Comparison of ENCODE assay signal across 9 cellular contexts in genomic region chr11:8070417-8071101, GRCh38. TPM values are rescaled to one million over a fixed set of nuclear protein-coding genes. Genes with fewer than 3 reads are reported as not detected.
DNase-seq lines count a peak whose midpoint lies in the region; ATAC-seq, FAIRE-seq and TF ChIP-seq lines count a peak whose summit lies in the region.
"Had no signal": no experiment of that assay in that cellular context is flagged by ENCODE, and none has a peak within 500 bp of the region (broad histone marks: within the 10 kb centered on the region; RNA-seq: fewer than 3 reads in every experiment).

No MANE protein-coding gene starts in this region.

- H3K4me1 ChIP-seq in GM12878 (ENCODE audit: control insufficient read depth, insufficient read depth, low read length) = no peaks in the 10 kb centered on the region

- peak; percentile 56 for TF ChIP-seq CTCF in activated CD8-positive, alpha-beta T cell treated with anti-CD3 and anti-CD28 coated beads for 36 hours (IDR thresholded peaks at IDR 0.05)
- peak; percentile 12 to 37 (median 34); a peak in 3 of 6 replicates for TF ChIP-seq CTCF in GM12878 (IDR thresholded peaks at IDR 0.05 in 2 of 3, conservative IDR thresholded peaks at IDR 0.05 in 1 of 3; ENCODE audit: control insufficient read depth in 2 of 3, extremely low read depth in 1 of 3, insufficient read depth in 1 of 3, low read depth in 3 of 3, low read length in 3 of 3)

- RAD21 ChIA-PET in GM12878 (lab: Charles Lee; ENCODE audit: unreplicated experiment) = interaction anchor here (1.2 kb wide), 1 partner anchor 20 kb away, joined by 3 read pairs; no protein-coding TSS in a partner anchor

- POLR2A ChIA-PET in activated CD8-positive, alpha-beta T cell treated with anti-CD3 and anti-CD28 coated beads for 36 hours (lab: Charles Lee) = no interaction called here
- POLR2A ChIA-PET in activated CD8-positive, alpha-beta T cell treated with anti-CD3 and anti-CD28 coated beads, Interleukin-2, amount 10 ng/mL, durations not matched to agents 7 days and 5 days (lab: Charles Lee) = interaction anchor here (1.4 kb wide), 1 partner anchor 10 kb away, joined by 3 read pairs; the partner anchor contains the start of gene TUB
- POLR2A ChIA-PET in GM12878 (lab: Charles Lee) = no interaction called here
- POLR2A ChIA-PET in naive thymus-derived CD8-positive, alpha-beta T cell (lab: Charles Lee) = no interaction called here

- no peaks in the 10 kb centered on the region for H3K9me3 ChIP-seq in GM12878 (replicated peaks; ENCODE audit: control insufficient read depth, insufficient read depth, low read length)

- no peak overlapping the region for H3K27ac Mint-ChIP-seq in activated CD8-positive, alpha-beta T cell treated with anti-CD3 and anti-CD28 coated beads for 36 hours
- no peak overlapping the region for H3K27ac Mint-ChIP-seq in activated CD8-positive, alpha-beta T cell treated with anti-CD3 and anti-CD28 coated beads, Interleukin-2, amount 10 ng/mL, durations not matched to agents 7 days and 5 days
- H3K27ac Mint-ChIP-seq in naive thymus-derived CD8-positive, alpha-beta T cell = no peak overlapping the region

- in situ Hi-C loops in GM12878 (cut with MboI) = no loop called here

- DNase-seq in activated CD8-positive, alpha-beta T cell treated with anti-CD3 and anti-CD28 coated beads for 36 hours = no peak
- no peak for DNase-seq in activated CD8-positive, alpha-beta T cell treated with anti-CD3 and anti-CD28 coated beads, Interleukin-2, amount 10 ng/mL, durations not matched to agents 7 days and 5 days
- DNase-seq in LHCN-M2 (ENCODE audit: low read depth) = peak; percentile 46
- DNase-seq in GM12878 (ENCODE audit: low read depth, low spot score) = no peak
- peak; percentile 23 to 64 for DNase-seq in lung microvascular endothelial cell (ENCODE audit: low read depth in 2 of 2)
- no peak for DNase-seq in naive thymus-derived CD8-positive, alpha-beta T cell
- no peak for DNase-seq in activated gamma-delta T cell (lab: John Stamatoyannopoulos, UW)
- DNase-seq: activated T-cell treated with anti-CD3 and anti-CD28 coated beads, Interleukin-2, amount 50 U/mL, for 4 hours had no signal

- H2AFZ ChIP-seq in GM12878 (ENCODE audit: control insufficient read depth, low read depth, low read length) = no peak overlapping the region

- no peaks in the 10 kb centered on the region for H3K79me2 ChIP-seq in GM12878 (ENCODE audit: control insufficient read depth, insufficient read depth, low read length)

- peaks cover 2 to 7% of the 10 kb centered on the region in 2 experiments; a peak in 3 of 4 replicates for H3K27me3 ChIP-seq in GM12878 (replicated peaks in 1 of 2; ENCODE audit: control insufficient read depth in 2 of 2, insufficient read depth in 2 of 2, low read length in 1 of 2)

- H3K4me2 ChIP-seq in GM12878 (ENCODE audit: control insufficient read depth, insufficient read depth) = no peak overlapping the region

- H3K27me3 Mint-ChIP-seq in activated CD8-positive, alpha-beta T cell treated with anti-CD3 and anti-CD28 coated beads for 36 hours = peaks cover 8% of the 10 kb centered on the region
- peaks cover 9% of the 10 kb centered on the region for H3K27me3 Mint-ChIP-seq in activated CD8-positive, alpha-beta T cell treated with anti-CD3 and anti-CD28 coated beads, Interleukin-2, amount 10 ng/mL, durations not matched to agents 7 days and 5 days (ENCODE audit: low read depth)
- H3K27me3 Mint-ChIP-seq in naive thymus-derived CD8-positive, alpha-beta T cell = peaks cover 7 to 36% (median 22%) of the 10 kb centered on the region in 5 donors

- H3K27ac ChIP-seq in GM12878 (ENCODE audit: control insufficient read depth, insufficient read depth) = no peak overlapping the region

- H3K4me3 Mint-ChIP-seq in activated CD8-positive, alpha-beta T cell treated with anti-CD3 and anti-CD28 coated beads for 36 hours = no peak overlapping the region
- no peak overlapping the region for H3K4me3 Mint-ChIP-seq in activated CD8-positive, alpha-beta T cell treated with anti-CD3 and anti-CD28 coated beads, Interleukin-2, amount 10 ng/mL, durations not matched to agents 7 days and 5 days
- no peak overlapping the region for H3K4me3 Mint-ChIP-seq in naive thymus-derived CD8-positive, alpha-beta T cell
- H3K4me3 Mint-ChIP-seq: activated T-cell treated with anti-CD3 and anti-CD28 coated beads, Interleukin-2, amount 50 U/mL, for 4 hours had no signal

- FAIRE-seq in GM12878 (lab: Jason Lieb, UNC) = no peak

- intact Hi-C loops in activated CD8-positive, alpha-beta T cell treated with anti-CD3 and anti-CD28 coated beads for 36 hours (cut with micrococcal nuclease) = loop anchor here (2.0 kb wide), 1 partner anchor 34 kb away; no protein-coding TSS in a partner anchor
- intact Hi-C loops in GM12878 (cut with micrococcal nuclease; ENCODE audit: unreplicated experiment) = loop anchor here (1.0 kb wide), 1 partner anchor 37 kb away; no protein-coding TSS in a partner anchor

- no peak for TF ChIP-seq EP300 in GM12878 (IDR thresholded peaks at IDR 0.05; ENCODE audit: borderline replicate concordance in 1 of 2, control insufficient read depth in 1 of 2, low read depth in 2 of 2, low read length in 2 of 2)

- H3K36me3 Mint-ChIP-seq in activated CD8-positive, alpha-beta T cell treated with anti-CD3 and anti-CD28 coated beads for 36 hours (ENCODE audit: low read depth) = no peaks in the 10 kb centered on the region
- H3K36me3 Mint-ChIP-seq in activated CD8-positive, alpha-beta T cell treated with anti-CD3 and anti-CD28 coated beads, Interleukin-2, amount 10 ng/mL, durations not matched to agents 7 days and 5 days (ENCODE audit: low read depth) = no peaks in the 10 kb centered on the region
- H3K36me3 Mint-ChIP-seq in naive thymus-derived CD8-positive, alpha-beta T cell = no peaks in the 10 kb centered on the region

- no peaks in the 10 kb centered on the region for H4K20me1 ChIP-seq in GM12878 (ENCODE audit: control insufficient read depth, insufficient read depth)

- CTCF ChIA-PET in activated CD8-positive, alpha-beta T cell treated with anti-CD3 and anti-CD28 coated beads for 36 hours (lab: Charles Lee) = interaction anchor here (0.6 to 2.6 kb wide), 5 partner anchors 20 to 94 kb away, joined by 3 to 12 read pairs (median 4); no protein-coding TSS in a partner anchor
- CTCF ChIA-PET in activated CD8-positive, alpha-beta T cell treated with anti-CD3 and anti-CD28 coated beads, Interleukin-2, amount 10 ng/mL, durations not matched to agents 7 days and 5 days (lab: Charles Lee) = interaction anchor here (1.6 kb wide), 1 partner anchor 20 kb away, joined by 5 read pairs; no protein-coding TSS in a partner anchor
- CTCF ChIA-PET in GM12878 (lab: Yijun Ruan, JAX) = interaction anchor here (0.7 to 3.1 kb wide), 4 partner anchors 10 to 178 kb away, joined by 3 to 14 read pairs (median 4); no protein-coding TSS in a partner anchor

- no peaks in the 10 kb centered on the region for H3K9me3 Mint-ChIP-seq in activated CD8-positive, alpha-beta T cell treated with anti-CD3 and anti-CD28 coated beads for 36 hours
- H3K9me3 Mint-ChIP-seq in activated CD8-positive, alpha-beta T cell treated with anti-CD3 and anti-CD28 coated beads, Interleukin-2, amount 10 ng/mL, durations not matched to agents 7 days and 5 days (ENCODE audit: insufficient read depth) = no peaks in the 10 kb centered on the region
- peaks cover 0 to 1% (median 0%) of the 10 kb centered on the region in 9 donors for H3K9me3 Mint-ChIP-seq in naive thymus-derived CD8-positive, alpha-beta T cell
- H3K9me3 Mint-ChIP-seq: activated T-cell treated with anti-CD3 and anti-CD28 coated beads, Interleukin-2, amount 50 U/mL, for 4 hours had no signal

- peak; percentile 35; the same call in 1 of the 2 replicates for TF ChIP-seq RAD21 in GM12878 (IDR thresholded peaks at IDR 0.05; ENCODE audit: insufficient read depth, low read depth, low read length)

- no peak overlapping the region for H3K9ac ChIP-seq in GM12878 (ENCODE audit: control insufficient read depth, insufficient read depth, low read length)

- BruUV-seq in GM12878 (replicated peaks; lab: Mats Ljungman, UMichigan) = no TSS peak

- ATAC-seq in activated CD8-positive, alpha-beta T cell treated with anti-CD3 and anti-CD28 coated beads for 36 hours = peak; percentile 66
- no peak for ATAC-seq in activated CD8-positive, alpha-beta T cell treated with anti-CD3 and anti-CD28 coated beads, Interleukin-2, amount 10 ng/mL, durations not matched to agents 7 days and 5 days
- ATAC-seq in GM12878 (peak; percentile 85), HG03175 (IDR thresholded peaks at IDR 0.05; ENCODE audit: unreplicated experiment) (no peak)
- no peak for ATAC-seq in naive thymus-derived CD8-positive, alpha-beta T cell

- SMC1A ChIA-PET in GM12878 (lab: Charles Lee; ENCODE audit: uncharacterized antibody, unreplicated experiment) = interaction anchor here (1.1 to 1.5 kb wide), 2 partner anchors 29 to 38 kb away, joined by 3 to 4 read pairs; no protein-coding TSS in a partner anchor

- H3K4me3 ChIP-seq in GM12878 = no peak overlapping the region

- H3K36me3 ChIP-seq in GM12878 (ENCODE audit: control insufficient read depth in 2 of 2, insufficient read depth in 2 of 2, low read length in 1 of 2) = no peaks in the 10 kb centered on the region

- no peak for TF ChIP-seq POLR2A in GM12878 (IDR thresholded peaks at IDR 0.05; ENCODE audit: low read depth, low read length)

- WGBS in GM12878 (ENCODE audit: insufficient coverage, insufficient replicate concordance, low lambda C conversion rate, missing lambda C conversion rate) = 1% methylated on average over 3 of the region's 3 CpGs

- no peaks in the 10 kb centered on the region for H3K4me1 Mint-ChIP-seq in activated CD8-positive, alpha-beta T cell treated with anti-CD3 and anti-CD28 coated beads for 36 hours (ENCODE audit: low read depth)
- H3K4me1 Mint-ChIP-seq in activated CD8-positive, alpha-beta T cell treated with anti-CD3 and anti-CD28 coated beads, Interleukin-2, amount 10 ng/mL, durations not matched to agents 7 days and 5 days (ENCODE audit: low read depth) = no peaks in the 10 kb centered on the region
- H3K4me1 Mint-ChIP-seq in naive thymus-derived CD8-positive, alpha-beta T cell = no peaks in the 10 kb centered on the region

RNA-seq across cellular contexts. Expression of gene TUB, which starts 10.5 kb away (rescaled TPM):
- under 1 TPM; 0.05 to 0.16 TPM for total RNA-seq in activated CD8-positive, alpha-beta T cell treated with anti-CD3 and anti-CD28 coated beads for 36 hours
- not detected for total RNA-seq in activated CD8-positive, alpha-beta T cell treated with anti-CD3 and anti-CD28 coated beads, Interleukin-2, amount 10 ng/mL, durations not matched to agents 7 days and 5 days
- total RNA-seq in LHCN-M2 (2014; rRNA removed) (4.1 and 5.3 TPM in 2 replicates), GM12878 (2014; rRNA removed) (not detected in 2 replicates), GM12878 (2014; rRNA removed; fragmentation: Illumina TruSeq; extraction: Trizol) (not detected in 2 replicates), GM12878 (2021) (0.13 TPM in 1 of 2 replicates, not detected in the other), lung microvascular endothelial cell (0.60 and 0.65 TPM in 2 replicates)
- 5.1 TPM for polyA plus RNA-seq in LHCN-M2 (2012)
- total RNA-seq in GM12878 (2013; cell fraction: nucleolus; rRNA removed) = 0.04 TPM in 1 of 2 replicates, not detected in the other
- polyA plus RNA-seq in GM12878 (2011; ENCODE audit: low read depth) = 0.03 TPM
- polyA plus RNA-seq in GM12878 (2011; rRNA removed) (0.01 and 0.04 TPM in 2 replicates), GM12878 (2014; fragmentation: Illumina TruSeq; extraction: Trizol) (0.01 TPM in 1 of 2 replicates, not detected in the other), GM12878 (2014; fragmentation: Nextera tagmentation; extraction: Ambion mirVana) (under 1 TPM in 1 of 2 experiments, not detected in 1; 0.06 TPM), GM12878 (2014; rRNA removed) (0.01 TPM in 1 of 2 replicates, not detected in the other), GM12878 (2016; fragmentation: Nextera tagmentation; extraction: Ambion mirVana) (not detected)
- 0.01 TPM in 1 of 2 replicates, not detected in the other for polyA plus RNA-seq in GM12878 (2011; cell fraction: cytosol; rRNA removed)
- polyA plus RNA-seq in GM12878 (2011; cell fraction: nucleus; rRNA removed) = 0.07 TPM in 2 replicates
- polyA plus RNA-seq in GM12878 (2012) = 0.03 and 0.12 TPM in 2 replicates
- not detected in 2 replicates for polyA minus RNA-seq in GM12878 (2011; rRNA and poly(A)+ RNA removed)
- polyA minus RNA-seq in GM12878 (2011; cell fraction: cytosol; rRNA and poly(A)+ RNA removed) = not detected in 2 replicates
- 0.10 TPM in 1 of 2 replicates, not detected in the other for polyA minus RNA-seq in GM12878 (2011; cell fraction: nucleus; rRNA and poly(A)+ RNA removed)
- not detected for total RNA-seq in naive thymus-derived CD8-positive, alpha-beta T cell
- polyA plus RNA-seq in naive thymus-derived CD8-positive, alpha-beta T cell = under 1 TPM in 2 of 3 donors, not detected in 1; 0.05 to 0.18 TPM

Comparison
In these comparisons a context has a peak if more than half of its experiments do, and no peak if none do; other contexts are left out.
1. ATAC-seq: peak in activated CD8-positive, alpha-beta T cell treated with anti-CD3 and anti-CD28 coated beads for 36 hours (single experiment) and GM12878 (single experiment); none in activated CD8-positive, alpha-beta T cell treated with anti-CD3 and anti-CD28 coated beads, Interleukin-2, amount 10 ng/mL, durations not matched to agents 7 days and 5 days (single experiment), naive thymus-derived CD8-positive, alpha-beta T cell (0 of 2) and HG03175 (single experiment).
2. DNase-seq: peak in LHCN-M2 (single experiment) and lung microvascular endothelial cell (2 of 2); none in activated CD8-positive, alpha-beta T cell treated with anti-CD3 and anti-CD28 coated beads for 36 hours (single experiment), activated CD8-positive, alpha-beta T cell treated with anti-CD3 and anti-CD28 coated beads, Interleukin-2, amount 10 ng/mL, durations not matched to agents 7 days and 5 days (single experiment), GM12878 (single experiment), naive thymus-derived CD8-positive, alpha-beta T cell (0 of 10) and activated gamma-delta T cell (single experiment).